ENCODE assay signal across 17 cellular contexts in genomic region chr1:202796670-202797069, GRCh38. TPM values are rescaled to one million over a fixed set of nuclear protein-coding genes. Genes with fewer than 3 reads are reported as not detected.
DNase-seq lines count a peak whose midpoint lies in the region; ATAC-seq and TF ChIP-seq lines count a peak whose summit lies in the region.
"Had no signal": no experiment of that assay in that cellular context is flagged by ENCODE, and none has a peak within 500 bp of the region (broad histone marks: within the 10 kb centered on the region; RNA-seq: fewer than 3 reads in every experiment).

No MANE protein-coding gene starts in this region.

- no peaks in the 10 kb centered on the region for H3K27me3 ChIP-seq in right cardiac atrium (ENCODE audit: control insufficient read depth, insufficient read depth)
- H3K27me3 ChIP-seq in naive thymus-derived CD4-positive, alpha-beta T cell (ENCODE audit: control insufficient read depth in 2 of 2, insufficient read depth in 2 of 2, low read length in 2 of 2): no peaks in the 10 kb centered on the region

- H3K36me3 ChIP-seq in naive thymus-derived CD4-positive, alpha-beta T cell (ENCODE audit: control insufficient read depth in 2 of 3, insufficient read depth in 3 of 3, low read length in 3 of 3): no peaks in the 10 kb centered on the region
- H3K36me3 ChIP-seq: HAP-1 had no signal

- peaks cover 28% of the 10 kb centered on the region for H3K4me1 Mint-ChIP-seq in T-helper 17 cell
- peaks cover 17 to 63% (median 48%) of the 10 kb centered on the region in 7 donors for H3K4me1 Mint-ChIP-seq in naive thymus-derived CD4-positive, alpha-beta T cell

- no peak overlapping the region for H3K4me3 Mint-ChIP-seq in T-helper 17 cell
- no peak overlapping the region for H3K4me3 Mint-ChIP-seq in naive thymus-derived CD4-positive, alpha-beta T cell
- H3K4me3 Mint-ChIP-seq: CD8-positive, alpha-beta T cell had no signal

- TF ChIP-seq CTCF in omental fat pad (IDR thresholded peaks at IDR 0.05): no peak

- no peak overlapping the region for H3K27ac ChIP-seq in right cardiac atrium (ENCODE audit: low read length)
- no peak overlapping the region for H3K27ac ChIP-seq in naive thymus-derived CD4-positive, alpha-beta T cell (ENCODE audit: low read depth, low read length)
- H3K27ac ChIP-seq: C4-2B had no signal

- POLR2A ChIA-PET in naive thymus-derived CD4-positive, alpha-beta T cell (lab: Charles Lee): interaction anchor here (0.6 to 1.0 kb wide), 2 partner anchors 29 to 209 kb away, joined by 3 read pairs; no protein-coding TSS in a partner anchor

- intact Hi-C loops in right cardiac atrium (cut with DNase I): no loop called here
- intact Hi-C loops in Right ventricle myocardium inferior (cut with DNase I): no loop called here
- intact Hi-C loops in naive thymus-derived CD4-positive, alpha-beta T cell (cut with micrococcal nuclease): loop anchor here in 1 of 2 donors (5.0 kb wide), 1 partner anchor 49 kb away; no protein-coding TSS in a partner anchor

- no peaks in the 10 kb centered on the region for H3K9me3 Mint-ChIP-seq in naive thymus-derived CD4-positive, alpha-beta T cell
- H3K9me3 Mint-ChIP-seq: CD8-positive, alpha-beta T cell had no signal

- H3K4me3 ChIP-seq in right cardiac atrium (ENCODE audit: low read length): no peak overlapping the region
- no peak overlapping the region for H3K4me3 ChIP-seq in naive thymus-derived CD4-positive, alpha-beta T cell (ENCODE audit: low read length)
- H3K4me3 ChIP-seq: HAP-1 had no signal

- H3K9me3 ChIP-seq in right cardiac atrium (ENCODE audit: control insufficient read depth, low read length): no peaks in the 10 kb centered on the region
- H3K9me3 ChIP-seq in T-helper 17 cell (ENCODE audit: control insufficient read depth, low read length, poor library complexity, severe bottlenecking): no peaks in the 10 kb centered on the region
- H3K9me3 ChIP-seq in naive thymus-derived CD4-positive, alpha-beta T cell (ENCODE audit: control insufficient read depth in 2 of 3, low read length in 3 of 3): no peaks in the 10 kb centered on the region
- H3K9me3 ChIP-seq: HAP-1 had no signal

- ATAC-seq in right cardiac atrium: peak; percentile 16 to 18
- ATAC-seq in Right ventricle myocardium inferior: no peak
- ATAC-seq in T-helper 17 cell: no peak
- ATAC-seq in omental fat pad (ENCODE audit: low FRiP score): peak; percentile 10
- ATAC-seq in naive thymus-derived CD4-positive, alpha-beta T cell: no peak
- ATAC-seq in HG03565 (IDR thresholded peaks at IDR 0.05; ENCODE audit: unreplicated experiment): no peak
- ATAC-seq: CD8-positive, alpha-beta T cell; HepG2 had no signal

- H3K27me3 Mint-ChIP-seq in T-helper 17 cell: no peaks in the 10 kb centered on the region
- no peaks in the 10 kb centered on the region for H3K27me3 Mint-ChIP-seq in naive thymus-derived CD4-positive, alpha-beta T cell

- CTCF ChIA-PET in naive thymus-derived CD4-positive, alpha-beta T cell (lab: Charles Lee): interaction anchor here (0.6 kb wide), 1 partner anchor 58 kb away, joined by 6 read pairs; no protein-coding TSS in a partner anchor

- 93% methylated on average over 7 of the region's 7 CpGs for WGBS in right cardiac atrium

- no peaks in the 10 kb centered on the region for H3K4me1 ChIP-seq in right cardiac atrium (ENCODE audit: control insufficient read depth, insufficient read depth, low read length)
- H3K4me1 ChIP-seq in naive thymus-derived CD4-positive, alpha-beta T cell (ENCODE audit: control insufficient read depth in 2 of 2, insufficient read depth in 2 of 2, low read length in 2 of 2): peaks cover 0 to 6% of the 10 kb centered on the region in 2 donors
- H3K4me1 ChIP-seq: HAP-1 had no signal

- no peaks in the 10 kb centered on the region for H3K36me3 Mint-ChIP-seq in T-helper 17 cell (ENCODE audit: low read depth)
- peaks cover 0 to 10% (median 6%) of the 10 kb centered on the region in 5 donors for H3K36me3 Mint-ChIP-seq in naive thymus-derived CD4-positive, alpha-beta T cell
- H3K36me3 Mint-ChIP-seq: CD8-positive, alpha-beta T cell had no signal

- peak overlapping the region; percentile 27 for H3K27ac Mint-ChIP-seq in T-helper 17 cell
- H3K27ac Mint-ChIP-seq in naive thymus-derived CD4-positive, alpha-beta T cell: no peak overlapping the region
- H3K27ac Mint-ChIP-seq: CD8-positive, alpha-beta T cell had no signal

- no peak for DNase-seq in right cardiac atrium
- DNase-seq in Right ventricle myocardium inferior (ENCODE audit: missing footprints): no peak
- no peak for DNase-seq in T-helper 17 cell
- DNase-seq in omental fat pad (ENCODE audit: low spot score): no peak
- DNase-seq in naive thymus-derived CD4-positive, alpha-beta T cell: no peak
- no peak for DNase-seq in T-helper 2 cell
- DNase-seq: ACHN; CD8-positive, alpha-beta T cell; COR-L47; DMS153; DMS79 treated with DMSO at 0.1 percent for 48 hours; EL had no signal

RNA-seq across cellular contexts. Expression of gene KDM5B, which starts 11.6 kb away (rescaled TPM):
- total RNA-seq in right cardiac atrium (10 to 100 TPM; 18.4 to 22.0 (median 19.1) TPM), Right ventricle myocardium inferior (10.8 TPM), T-helper 17 cell (10 to 100 TPM; 64.2 to 76.2 TPM), omental fat pad (10 to 100 TPM; 40.8 to 69.7 (median 45.7) TPM)
- polyA plus RNA-seq in right cardiac atrium: 7.4 TPM
- 100 to 1,000 TPM in 1 of 5 experiments, 10 to 100 TPM in 4; 55.2 to 105 (median 70.1) TPM for total RNA-seq in naive thymus-derived CD4-positive, alpha-beta T cell
- polyA plus RNA-seq in naive thymus-derived CD4-positive, alpha-beta T cell: 10 to 100 TPM; 16.1 to 18.3 TPM

RNA-seq across cellular contexts. Expression of gene PCAT6, which starts 14.1 kb away (rescaled TPM):
- total RNA-seq in right cardiac atrium: 1 to 10 TPM in 2 of 4 donors, under 1 TPM in 1, not detected in 1; 0.79 to 1.6 (median 1.2) TPM
- 4.9 TPM for polyA plus RNA-seq in right cardiac atrium
- total RNA-seq in Right ventricle myocardium inferior: 0.54 TPM
- total RNA-seq in T-helper 17 cell: under 1 TPM in 1 of 2 donors, not detected in 1; 0.97 TPM
- not detected for total RNA-seq in omental fat pad
- total RNA-seq in naive thymus-derived CD4-positive, alpha-beta T cell: 1 to 10 TPM in 2 of 5 experiments, under 1 TPM in 2, not detected in 1; 0.70 to 1.5 (median 0.94) TPM
- not detected for polyA plus RNA-seq in naive thymus-derived CD4-positive, alpha-beta T cell
- total RNA-seq: A172 had no signal

Comparison
In these comparisons a context has a peak if more than half of its experiments do, and no peak if none do; other contexts are left out.
1. ATAC-seq: peak in right cardiac atrium (2 of 2) and omental fat pad (single experiment); none in Right ventricle myocardium inferior (single experiment), T-helper 17 cell (single experiment), naive thymus-derived CD4-positive, alpha-beta T cell (single experiment) and HG03565 (single experiment).